ENCODE assay signal across 17 cellular contexts in genomic region chr5:80507663-80508062, GRCh38. TPM values are rescaled to one million over a fixed set of nuclear protein-coding genes. Genes with fewer than 3 reads are reported as not detected.
DNase-seq lines count a peak whose midpoint lies in the region; TF ChIP-seq lines count a peak whose summit lies in the region.
"Had no signal": no experiment of that assay in that cellular context is flagged by ENCODE, and none has a peak within 500 bp of the region (broad histone marks: within the 10 kb centered on the region; RNA-seq: fewer than 3 reads in every experiment).

No MANE protein-coding gene starts in this region.

- no peak overlapping the region for H3K56ac ChIP-seq in mesendoderm (ENCODE audit: low read length)

- H3K79me1 ChIP-seq in mesendoderm (ENCODE audit: low read length) = no peaks in the 10 kb centered on the region

- POLR2A ChIA-PET in HEK293 (lab: Yijun Ruan, JAX) = no interaction called here

- no peaks in the 10 kb centered on the region for H3K79me2 ChIP-seq in mesendoderm (ENCODE audit: control insufficient read depth, insufficient read depth, low read length)

- no peak overlapping the region for H3K4ac ChIP-seq in mesendoderm (ENCODE audit: low read depth, low read length)

- no peaks in the 10 kb centered on the region for H3K9me3 ChIP-seq in HEK293 (ENCODE audit: control insufficient read depth, insufficient read depth, low read depth, low read length)
- no peaks in the 10 kb centered on the region for H3K9me3 ChIP-seq in effector memory CD4-positive, alpha-beta T cell (ENCODE audit: control insufficient read depth, low read length)
- H3K9me3 ChIP-seq in stomach = no peaks in the 10 kb centered on the region
- H3K9me3 ChIP-seq: BE2C had no signal

- H4K8ac ChIP-seq in mesendoderm (ENCODE audit: low read depth, low read length) = no peak overlapping the region

- no peak overlapping the region for H4K5ac ChIP-seq in mesendoderm (ENCODE audit: low read length)

- no peak overlapping the region for H3K9ac ChIP-seq in mesendoderm (ENCODE audit: low read length)

- H3K18ac ChIP-seq in mesendoderm (ENCODE audit: low read length) = no peak overlapping the region

- no peaks in the 10 kb centered on the region for H3K27me3 ChIP-seq in mesendoderm (ENCODE audit: insufficient read depth, low read length, poor library complexity)
- H3K27me3 ChIP-seq in effector memory CD4-positive, alpha-beta T cell (replicated peaks; ENCODE audit: control insufficient read depth, insufficient read depth, low read length, poor library complexity, severe bottlenecking) = no peaks in the 10 kb centered on the region
- H3K27me3 ChIP-seq in stomach = no peaks in the 10 kb centered on the region
- H3K27me3 ChIP-seq: BE2C had no signal

- no peak for TF ChIP-seq EP300 in stomach (IDR thresholded peaks at IDR 0.05)

- H2BK5ac ChIP-seq in mesendoderm (ENCODE audit: low read length) = no peak overlapping the region

- no peak overlapping the region for H2BK120ac ChIP-seq in mesendoderm (ENCODE audit: low read depth, low read length)

- H3K4me3 ChIP-seq in HEK293 (ENCODE audit: low read depth, low read length) = no peak overlapping the region
- H3K4me3 ChIP-seq in mesendoderm (ENCODE audit: low read length) = no peak overlapping the region
- H3K4me3 ChIP-seq in effector memory CD4-positive, alpha-beta T cell (ENCODE audit: insufficient read depth, low read depth, low read length, poor library complexity, severe bottlenecking) = no peak overlapping the region
- H3K4me3 ChIP-seq in stomach = no peak overlapping the region

- no peak for TF ChIP-seq CTCF in HEK293 (tag by site-specific recombination; IDR thresholded peaks at IDR 0.05)
- no peak for TF ChIP-seq CTCF in stomach (IDR thresholded peaks at IDR 0.05)

- H3K23ac ChIP-seq in mesendoderm (ENCODE audit: low read length) = no peak overlapping the region

- no CpG with 5 or more reads among the region's 3 CpGs for WGBS in mesendoderm (ENCODE audit: extremely low coverage, insufficient coverage, low lambda C conversion rate)
- 93 to 97% (median 93%) methylated on average over 3 of the region's 3 CpGs for WGBS in stomach, 5 donors

- no peak for TF ChIP-seq POLR2A in stomach (IDR thresholded peaks at IDR 0.05)

- no peak overlapping the region for H3K27ac ChIP-seq in HEK293 (ENCODE audit: extremely low read depth, low read depth, low read length)
- no peak overlapping the region for H3K27ac ChIP-seq in mesendoderm (ENCODE audit: low read depth, low read length)
- H3K27ac ChIP-seq in effector memory CD4-positive, alpha-beta T cell (ENCODE audit: insufficient read depth, low read length, poor library complexity, severe bottlenecking) = no peak overlapping the region
- no peak overlapping the region for H3K27ac ChIP-seq in stomach
- H3K27ac ChIP-seq: HL-60 had no signal

- H3K4me1 ChIP-seq in HEK293 (ENCODE audit: control insufficient read depth, insufficient read depth, low read length) (no peaks in the 10 kb centered on the region), mesendoderm (ENCODE audit: control insufficient read depth, low read depth, low read length) (no peaks in the 10 kb centered on the region), stomach (no peaks in the 10 kb centered on the region)
- no peaks in the 10 kb centered on the region for H3K4me1 ChIP-seq in effector memory CD4-positive, alpha-beta T cell (ENCODE audit: control insufficient read depth, insufficient read depth, low read length, poor library complexity, severe bottlenecking)
- H3K4me1 ChIP-seq: BE2C had no signal

- no peak overlapping the region for H2AK5ac ChIP-seq in mesendoderm (ENCODE audit: low read length)

- H2BK15ac ChIP-seq in mesendoderm (replicated peaks; ENCODE audit: low read depth) = no peak overlapping the region

- DNase-seq in ecto neural progenitor cell (ENCODE audit: low spot score) (peak; percentile 48), mesendoderm (peak; percentile 15), NOMO-1 (lab: John Stamatoyannopoulos, UW; ENCODE audit: unreplicated experiment in 2 of 2) (no peak), NCI-H1092 treated with DMSO at 0.1 percent for 48 hours (lab: John Stamatoyannopoulos, UW) (no peak), stomach (no peak)
- DNase-seq in effector memory CD4-positive, alpha-beta T cell = no peak
- DNase-seq: ACHN; BE2C; C1 segment of cervical spinal cord; CD4-positive, CD25-positive, alpha-beta regulatory T cell; CD8-positive, alpha-beta memory T cell; COR-L47; GDM1; GOT3; H7 had no signal

- H3K36me3 ChIP-seq in HEK293 (ENCODE audit: control insufficient read depth in 2 of 2, insufficient read depth in 1 of 2, low read length in 2 of 2) = no peaks in the 10 kb centered on the region
- H3K36me3 ChIP-seq in mesendoderm (ENCODE audit: control insufficient read depth, insufficient read depth, low read length) = no peaks in the 10 kb centered on the region
- H3K36me3 ChIP-seq in effector memory CD4-positive, alpha-beta T cell (ENCODE audit: control insufficient read depth, insufficient read depth, low read length) = no peaks in the 10 kb centered on the region
- peaks cover 0 to 7% (median 0%) of the 10 kb centered on the region in 4 donors for H3K36me3 ChIP-seq in stomach
- H3K36me3 ChIP-seq: BE2C had no signal

- no peak overlapping the region for H3K4me2 ChIP-seq in mesendoderm (ENCODE audit: low read length)

- intact Hi-C loops in stomach (cut with DNase I; ENCODE audit: low total_unique reads) = no loop called here

- CTCF ChIA-PET in HEK293 (lab: Yijun Ruan, JAX) = interaction anchor here (0.6 to 1.4 kb wide), 2 partner anchors 18 to 26 kb away, joined by 3 to 4 read pairs; no protein-coding TSS in a partner anchor

TF ChIP-seq in HEK293, 187 proteins besides CTCF, POLR2A, EP300 and RAD21:
- TF ChIP-seq BCL11A (tag by site-specific recombination; IDR thresholded peaks at IDR 0.05; ENCODE audit: low read depth) (no peak), ZNF596 (tag by site-specific recombination; IDR thresholded peaks at IDR 0.05) (no peak), ZBTB1 (tag by site-specific recombination; IDR thresholded peaks at IDR 0.05) (no peak), SP3 (tag by site-specific recombination; IDR thresholded peaks at IDR 0.05) (no peak), KLF9 (tag by site-specific recombination; IDR thresholded peaks at IDR 0.05; ENCODE audit: low read depth) (no peak), BCL6B (tag by site-specific recombination; IDR thresholded peaks at IDR 0.05) (0 out of 2 replicates have a peak, but pooled peaks have one; percentile 32), ZXDB (tag by site-specific recombination; IDR thresholded peaks at IDR 0.05) (no peak)

RNA-seq across cellular contexts. Expression of gene FAM151B, which starts 19.8 kb away (rescaled TPM):
- polyA plus RNA-seq in mesendoderm (2013, experiment 1 of 2) = 0.31 TPM
- polyA plus RNA-seq in mesendoderm (2013, experiment 2 of 2) = 0.21 TPM
- 10 to 100 TPM in 2 of 5 donors, 1 to 10 TPM in 1, under 1 TPM in 1, not detected in 1; 0.58 to 14.7 (median 8.8) TPM for total RNA-seq in stomach
- under 1 TPM in 2 of 3 donors, not detected in 1; 0.56 to 0.60 TPM for polyA plus RNA-seq in stomach
- total RNA-seq: H7 had no signal
- polyA plus RNA-seq: CD4-positive, CD25-positive, alpha-beta regulatory T cell; CD8-positive, alpha-beta memory T cell had no signal

Comparison
In these comparisons a context has a peak if more than half of its experiments do, and no peak if none do; other contexts are left out.
1. DNase-seq: peak in ecto neural progenitor cell (single experiment) and mesendoderm (single experiment); none in effector memory CD4-positive, alpha-beta T cell (0 of 3), NOMO-1 (0 of 2), NCI-H1092 treated with DMSO at 0.1 percent for 48 hours (single experiment) and stomach (single experiment).